1 cellular context compared by ENCODE assay signal in the genomic region with DNA sequence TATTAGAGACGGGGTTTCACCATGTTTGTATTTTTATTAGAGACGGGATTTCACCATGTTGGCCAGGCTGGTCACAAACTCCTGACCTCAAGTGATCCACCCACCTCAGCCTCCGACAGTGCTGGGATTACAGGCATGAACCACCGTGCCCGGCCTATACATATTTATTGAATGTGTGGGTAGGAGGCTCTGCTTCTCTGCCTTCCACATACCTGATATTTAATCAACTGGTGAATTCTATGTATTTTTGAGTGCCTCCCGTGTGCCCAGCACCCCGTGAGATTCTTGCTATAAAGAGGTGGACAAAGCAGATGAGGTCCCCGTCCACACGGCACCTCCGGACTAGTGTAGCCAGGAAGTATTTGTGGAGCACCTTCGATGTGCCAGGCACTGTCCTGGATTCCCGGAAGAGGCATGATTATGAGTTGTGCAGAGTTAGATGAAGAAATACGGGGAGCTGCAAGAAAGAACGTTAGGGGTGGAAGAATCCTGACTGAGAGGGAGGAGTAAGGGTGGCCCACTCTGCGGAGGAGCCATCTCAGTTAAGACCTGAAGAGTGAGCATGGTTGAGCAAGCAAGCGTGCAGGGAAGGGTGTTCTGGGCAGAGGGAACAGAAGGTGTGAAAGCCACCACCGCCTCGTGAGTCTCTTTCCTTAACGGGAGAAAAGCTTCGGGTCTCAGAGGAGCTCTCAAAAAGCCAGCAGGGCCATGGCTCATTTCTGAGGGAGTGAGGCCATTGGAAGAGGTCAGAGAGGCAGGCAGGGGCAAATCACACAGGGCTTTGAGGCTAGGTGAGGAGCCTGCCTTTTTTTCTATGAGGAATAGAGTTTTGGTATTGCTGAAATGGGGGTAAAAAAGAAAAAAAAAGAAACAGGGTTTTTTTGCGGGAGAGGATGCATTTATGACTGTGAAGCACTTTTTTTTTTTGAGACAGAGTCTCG.
TF ChIP-seq lines count a peak whose summit lies in the region.

No MANE protein-coding gene starts in this region.

TF ChIP-seq in Ishikawa, 13 proteins besides CTCF, POLR2A, EP300 and RAD21 (continued from another document):
- TF ChIP-seq, protein P1, sequence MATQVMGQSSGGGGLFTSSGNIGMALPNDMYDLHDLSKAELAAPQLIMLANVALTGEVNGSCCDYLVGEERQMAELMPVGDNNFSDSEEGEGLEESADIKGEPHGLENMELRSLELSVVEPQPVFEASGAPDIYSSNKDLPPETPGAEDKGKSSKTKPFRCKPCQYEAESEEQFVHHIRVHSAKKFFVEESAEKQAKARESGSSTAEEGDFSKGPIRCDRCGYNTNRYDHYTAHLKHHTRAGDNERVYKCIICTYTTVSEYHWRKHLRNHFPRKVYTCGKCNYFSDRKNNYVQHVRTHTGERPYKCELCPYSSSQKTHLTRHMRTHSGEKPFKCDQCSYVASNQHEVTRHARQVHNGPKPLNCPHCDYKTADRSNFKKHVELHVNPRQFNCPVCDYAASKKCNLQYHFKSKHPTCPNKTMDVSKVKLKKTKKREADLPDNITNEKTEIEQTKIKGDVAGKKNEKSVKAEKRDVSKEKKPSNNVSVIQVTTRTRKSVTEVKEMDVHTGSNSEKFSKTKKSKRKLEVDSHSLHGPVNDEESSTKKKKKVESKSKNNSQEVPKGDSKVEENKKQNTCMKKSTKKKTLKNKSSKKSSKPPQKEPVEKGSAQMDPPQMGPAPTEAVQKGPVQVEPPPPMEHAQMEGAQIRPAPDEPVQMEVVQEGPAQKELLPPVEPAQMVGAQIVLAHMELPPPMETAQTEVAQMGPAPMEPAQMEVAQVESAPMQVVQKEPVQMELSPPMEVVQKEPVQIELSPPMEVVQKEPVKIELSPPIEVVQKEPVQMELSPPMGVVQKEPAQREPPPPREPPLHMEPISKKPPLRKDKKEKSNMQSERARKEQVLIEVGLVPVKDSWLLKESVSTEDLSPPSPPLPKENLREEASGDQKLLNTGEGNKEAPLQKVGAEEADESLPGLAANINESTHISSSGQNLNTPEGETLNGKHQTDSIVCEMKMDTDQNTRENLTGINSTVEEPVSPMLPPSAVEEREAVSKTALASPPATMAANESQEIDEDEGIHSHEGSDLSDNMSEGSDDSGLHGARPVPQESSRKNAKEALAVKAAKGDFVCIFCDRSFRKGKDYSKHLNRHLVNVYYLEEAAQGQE (IDR thresholded peaks at IDR 0.05; ENCODE audit: low read depth) = no peak
- no peak for TF ChIP-seq YY1 (IDR thresholded peaks at IDR 0.05; ENCODE audit: low read depth)
- TF ChIP-seq TEAD4 (IDR thresholded peaks at IDR 0.05) = peak; percentile 87
- peak; percentile 72 for TF ChIP-seq EGR1 (IDR thresholded peaks at IDR 0.05)
- TF ChIP-seq TCF12 (IDR thresholded peaks at IDR 0.05; ENCODE audit: low read depth) = peak; percentile 86
- 0 out of 2 replicates have a peak, but pooled peaks have one; percentile 13 for TF ChIP-seq CREB1 (IDR thresholded peaks at IDR 0.05; ENCODE audit: low read depth)
